16 cellular contexts compared by ENCODE assay signal in genomic region chr22:41513391-41513790, GRCh38. TPM values are rescaled to one million over a fixed set of nuclear protein-coding genes. Genes with fewer than 3 reads are reported as not detected.
DNase-seq lines count a peak whose midpoint lies in the region; ATAC-seq and TF ChIP-seq lines count a peak whose summit lies in the region.
"Had no signal": no experiment of that assay in that cellular context is flagged by ENCODE, and none has a peak within 500 bp of the region (broad histone marks: within the 10 kb centered on the region; RNA-seq: fewer than 3 reads in every experiment).

No MANE protein-coding gene starts in this region.

- TF ChIP-seq CTCF in esophagus muscularis mucosa (IDR thresholded peaks at IDR 0.05) (no peak), nephron (IDR thresholded peaks at IDR 0.05; ENCODE audit: unreplicated experiment in 3 of 3) (no peak), suprapubic skin (IDR thresholded peaks at IDR 0.05) (no peak), natural killer cell (IDR thresholded peaks at IDR 0.05) (no peak)

- 63% methylated on average over 5 of the region's 5 CpGs for WGBS in esophagus muscularis mucosa
- 64% methylated on average over 5 of the region's 5 CpGs for WGBS in suprapubic skin

- peak overlapping the region; percentile 70 for H3K27ac ChIP-seq in HUES6 (ENCODE audit: low read depth, low read length)
- H3K27ac ChIP-seq in esophagus muscularis mucosa (replicated peaks in 1 of 4): peak overlapping the region; percentile 75 to 80 (median 80)
- H3K27ac ChIP-seq in suprapubic skin: peak overlapping the region; percentile 45
- H3K27ac ChIP-seq: foreskin keratinocyte, lower lobe of right lung had no signal

- TF ChIP-seq POLR2A in esophagus muscularis mucosa (IDR thresholded peaks at IDR 0.05; ENCODE audit: low read depth) (no peak), suprapubic skin (IDR thresholded peaks at IDR 0.05) (no peak)

- H3K9ac ChIP-seq in HUES6 (ENCODE audit: low read length): peak overlapping the region; percentile 36

- no peaks in the 10 kb centered on the region for H3K9me3 ChIP-seq in HUES6 (ENCODE audit: control insufficient read depth, insufficient read depth, low read depth, low read length)
- no peaks in the 10 kb centered on the region for H3K9me3 ChIP-seq in esophagus muscularis mucosa
- H3K9me3 ChIP-seq in suprapubic skin: no peaks in the 10 kb centered on the region
- H3K9me3 ChIP-seq: lower lobe of right lung had no signal

- intact Hi-C loops in esophagus muscularis mucosa (cut with DNase I) (loop anchor here (5.0 kb wide), 1 partner anchor 41 kb away; no protein-coding TSS in a partner anchor), natural killer cell (cut with micrococcal nuclease) (no loop called here)

- peaks cover 54% of the 10 kb centered on the region for H3K36me3 ChIP-seq in HUES6 (ENCODE audit: control insufficient read depth, insufficient read depth, low read length)
- H3K36me3 ChIP-seq in esophagus muscularis mucosa: peaks cover 26 to 97% (median 89%) of the 10 kb centered on the region in 4 donors
- H3K36me3 ChIP-seq in suprapubic skin: peaks cover 77% of the 10 kb centered on the region

- peaks cover 3% of the 10 kb centered on the region for H3K27me3 Mint-ChIP-seq in nephron (ENCODE audit: low read depth)
- no peaks in the 10 kb centered on the region for H3K27me3 Mint-ChIP-seq in natural killer cell (ENCODE audit: low read depth in 2 of 2)
- H3K27me3 Mint-ChIP-seq: activated CD4-positive, alpha-beta memory T cell treated with anti-CD3 and anti-CD28 coated beads for 36 hours; dendritic cell treated with granulocyte-macrophage colony-stimulating factor and Interleukin-4, amounts not matched to agents 40 ng/mL and 50 ng/mL, for 4 days had no signal

- DNase-seq in esophagus muscularis mucosa (ENCODE audit: extremely low spot score): no peak
- no peak for DNase-seq in suprapubic skin (ENCODE audit: low spot score in 2 of 2)
- no peak for DNase-seq in natural killer cell
- DNase-seq in NK-92 (lab: John Stamatoyannopoulos, UW; ENCODE audit: unreplicated experiment): no peak
- no peak for DNase-seq in activated naive CD4-positive, alpha-beta T cell treated with anti-CD3 and anti-CD28 coated beads, Interleukin-2, amount 50 U/mL, for 16 hours
- DNase-seq: activated CD4-positive, alpha-beta memory T cell treated with anti-CD3 and anti-CD28 coated beads for 36 hours; activated naive CD4-positive, alpha-beta T cell treated with anti-CD3 and anti-CD28 coated beads for 36 hours; lower lobe of right lung; NCI-H1694 treated with DMSO at 0.1 percent for 48 hours; NK-92 treated with Interleukin-12 subunit alpha and Interleukin-12 subunit beta, amount 100 ng/mL, for 24 hours; T-helper 1 cell had no signal

- ATAC-seq in GM19035 (IDR thresholded peaks at IDR 0.05; ENCODE audit: unreplicated experiment): no peak
- ATAC-seq in natural killer cell: no peak

- H3K36me3 Mint-ChIP-seq in nephron (ENCODE audit: low read depth): peaks cover 30% of the 10 kb centered on the region
- H3K36me3 Mint-ChIP-seq in natural killer cell: peaks cover 9% of the 10 kb centered on the region

- peaks cover 17% of the 10 kb centered on the region for H3K4me1 ChIP-seq in HUES6 (ENCODE audit: control insufficient read depth, insufficient read depth, low read length)
- H3K4me1 ChIP-seq in esophagus muscularis mucosa: peaks cover 44 to 66% (median 61%) of the 10 kb centered on the region in 4 donors
- H3K4me1 ChIP-seq in suprapubic skin: peaks cover 32% of the 10 kb centered on the region

- H3K27me3 ChIP-seq in HUES6 (ENCODE audit: control insufficient read depth, insufficient read depth, low read length) (no peaks in the 10 kb centered on the region), esophagus muscularis mucosa (no peaks in the 10 kb centered on the region), suprapubic skin (no peaks in the 10 kb centered on the region)
- H3K27me3 ChIP-seq: foreskin keratinocyte had no signal

- H3K4me3 ChIP-seq in HUES6 (ENCODE audit: low read depth, low read length): 0 out of 2 replicates have a peak overlapping the region, but pooled peaks have one; percentile 28
- H3K4me3 ChIP-seq in esophagus muscularis mucosa: no peak overlapping the region
- no peak overlapping the region for H3K4me3 ChIP-seq in suprapubic skin
- H3K4me3 ChIP-seq: lower lobe of right lung had no signal

- H3K27ac Mint-ChIP-seq in nephron (peak overlapping the region; percentile 93 to 97 (median 96)), natural killer cell (peak overlapping the region in 1 of 2 donors; percentile 59)
- H3K27ac Mint-ChIP-seq: activated CD4-positive, alpha-beta memory T cell treated with anti-CD3 and anti-CD28 coated beads for 36 hours; activated naive CD4-positive, alpha-beta T cell treated with anti-CD3 and anti-CD28 coated beads for 36 hours; dendritic cell treated with granulocyte-macrophage colony-stimulating factor and Interleukin-4, amounts not matched to agents 40 ng/mL and 50 ng/mL, for 4 days had no signal

- H3K4me1 Mint-ChIP-seq in nephron: peaks cover 31% of the 10 kb centered on the region
- H3K4me1 Mint-ChIP-seq in natural killer cell: peaks cover 0 to 6% of the 10 kb centered on the region in 2 donors

- TF ChIP-seq EP300 in esophagus muscularis mucosa (IDR thresholded peaks at IDR 0.05) (no peak), suprapubic skin (IDR thresholded peaks at IDR 0.05) (no peak)

- H3K9me3 Mint-ChIP-seq in nephron (no peaks in the 10 kb centered on the region), natural killer cell (no peaks in the 10 kb centered on the region)
- H3K9me3 Mint-ChIP-seq: activated CD4-positive, alpha-beta memory T cell treated with anti-CD3 and anti-CD28 coated beads for 36 hours; activated naive CD4-positive, alpha-beta T cell treated with anti-CD3 and anti-CD28 coated beads for 36 hours; dendritic cell treated with granulocyte-macrophage colony-stimulating factor and Interleukin-4, amounts not matched to agents 40 ng/mL and 50 ng/mL, for 4 days had no signal

- peak overlapping the region; percentile 30 to 50 (median 42) for H3K4me3 Mint-ChIP-seq in nephron
- H3K4me3 Mint-ChIP-seq in natural killer cell: no peak overlapping the region
- H3K4me3 Mint-ChIP-seq: activated CD4-positive, alpha-beta memory T cell treated with anti-CD3 and anti-CD28 coated beads for 36 hours; activated naive CD4-positive, alpha-beta T cell treated with anti-CD3 and anti-CD28 coated beads for 36 hours; dendritic cell treated with granulocyte-macrophage colony-stimulating factor and Interleukin-4, amounts not matched to agents 40 ng/mL and 50 ng/mL, for 4 days had no signal

RNA-seq across cellular contexts. Expression of gene POLR3H, which starts 30.9 kb away (rescaled TPM):
- total RNA-seq in esophagus muscularis mucosa: 10 to 100 TPM; 20.9 to 28.2 (median 23.0) TPM
- 10 to 100 TPM; 18.5 to 32.7 (median 23.5) TPM for total RNA-seq in suprapubic skin
- total RNA-seq in natural killer cell: 10 to 100 TPM; 13.1 to 18.8 (median 16.2) TPM

RNA-seq across cellular contexts. Expression of gene ACO2, which starts 44.5 kb away (rescaled TPM):
- total RNA-seq in esophagus muscularis mucosa (100 to 1,000 TPM; 141 to 214 (median 166) TPM), suprapubic skin (10 to 100 TPM; 67.4 to 81.9 (median 75.9) TPM), natural killer cell (10 to 100 TPM; 77.9 to 99.8 (median 89.5) TPM)

RNA-seq across cellular contexts. Expression of gene PHF5A, which starts 44.9 kb away (rescaled TPM):
- total RNA-seq in esophagus muscularis mucosa (10 to 100 TPM; 36.5 to 46.1 (median 42.2) TPM), suprapubic skin (10 to 100 TPM; 26.7 to 47.1 (median 36.9) TPM), natural killer cell (10 to 100 TPM; 31.8 to 41.8 (median 37.6) TPM)

RNA-seq across cellular contexts. Expression of gene CSDC2, which starts 47.4 kb away (rescaled TPM):
- total RNA-seq in esophagus muscularis mucosa (10 to 100 TPM in 1 of 4 donors, 1 to 10 TPM in 3; 2.9 to 12.4 (median 7.1) TPM), suprapubic skin (1 to 10 TPM in 2 of 4 donors, under 1 TPM in 2; 0.40 to 2.6 (median 0.82) TPM), natural killer cell (not detected)
- total RNA-seq: activated CD4-positive, alpha-beta memory T cell treated with anti-CD3 and anti-CD28 coated beads for 36 hours; activated naive CD4-positive, alpha-beta T cell treated with anti-CD3 and anti-CD28 coated beads for 36 hours; foreskin keratinocyte had no signal
